In genomic region chr11:57752954-57753353, GRCh38 we compare ENCODE assay signal across 21 cellular contexts. TPM values are rescaled to one million over a fixed set of nuclear protein-coding genes. Genes with fewer than 3 reads are reported as not detected.
"Had no signal": no experiment of that assay in that cellular context is flagged by ENCODE, and none has a peak within 500 bp of the region (broad histone marks: within the 10 kb centered on the region; RNA-seq: fewer than 3 reads in every experiment).

No MANE protein-coding gene starts in this region.

- H3K27ac ChIP-seq: tibial nerve had no signal

- H3K4me3 Mint-ChIP-seq: activated CD4-positive, alpha-beta T cell treated with anti-CD3 and anti-CD28 coated beads, Interleukin-2, amount 10 ng/mL, durations not matched to agents 24 days and 14 days; activated T-helper 1 cell treated with anti-CD3 and anti-CD28 coated beads, Interleukin-12 subunit alpha, Interleukin-12 subunit beta, Interleukin-2, Interleukin-4 antibody, amounts not matched to agents 30 ng/mL and 10 ng/mL and 1 ng/mL, durations not matched to agents 14 hours and 24 hours and 36 hours; dendritic cell treated with granulocyte-macrophage colony-stimulating factor and Interleukin-4, amounts not matched to agents 40 ng/mL and 50 ng/mL, for 4 days; effector memory CD8-positive, alpha-beta T cell; nephron; stimulated activated memory B cell treated with anti-CD40 and anti-IgM and Interleukin-4, amounts not matched to agents 10 μg/mL and 1 μg/mL and 100 μg/mL, for 72 hours had no signal

- H3K9me3 ChIP-seq: tibial nerve had no signal

- H3K27me3 ChIP-seq: tibial nerve had no signal

- H3K4me1 Mint-ChIP-seq: nephron had no signal

- DNase-seq: activated CD4-positive, alpha-beta T cell treated with anti-CD3 and anti-CD28 coated beads, Interleukin-2, amount 10 ng/mL, durations not matched to agents 24 days and 14 days; activated CD4-positive, CD25-positive, alpha-beta regulatory T cell; activated CD8-positive, alpha-beta memory T cell treated with anti-CD3 and anti-CD28 coated beads, Interleukin-2, amount 50 U/mL, for 48 hours; anterior cingulate cortex; cerebellar nuclear complex; effector memory CD8-positive, alpha-beta T cell; foreskin melanocyte; occipital lobe; stimulated activated CD4-positive, alpha-beta T cell treated with anti-CD3 and anti-CD28 coated beads, Interleukin-2, amount 100 ng/mL, for 48 hours had no signal

- H3K27me3 Mint-ChIP-seq: activated CD4-positive, alpha-beta T cell treated with anti-CD3 and anti-CD28 coated beads, Interleukin-2, amount 10 ng/mL, durations not matched to agents 24 days and 14 days; dendritic cell treated with granulocyte-macrophage colony-stimulating factor and Interleukin-4, amounts not matched to agents 40 ng/mL and 50 ng/mL, for 4 days; effector memory CD8-positive, alpha-beta T cell; stimulated activated memory B cell treated with anti-CD40 and anti-IgM and Interleukin-4, amounts not matched to agents 10 μg/mL and 1 μg/mL and 100 μg/mL, for 72 hours had no signal

- H3K9me3 Mint-ChIP-seq: activated CD4-positive, alpha-beta T cell treated with anti-CD3 and anti-CD28 coated beads, Interleukin-2, amount 10 ng/mL, durations not matched to agents 24 days and 14 days; activated T-helper 1 cell treated with anti-CD3 and anti-CD28 coated beads, Interleukin-12 subunit alpha, Interleukin-12 subunit beta, Interleukin-2, Interleukin-4 antibody, amounts not matched to agents 30 ng/mL and 10 ng/mL and 1 ng/mL, durations not matched to agents 14 hours and 24 hours and 36 hours; dendritic cell treated with granulocyte-macrophage colony-stimulating factor and Interleukin-4, amounts not matched to agents 40 ng/mL and 50 ng/mL, for 4 days; effector memory CD8-positive, alpha-beta T cell; nephron; stimulated activated memory B cell treated with anti-CD40 and anti-IgM and Interleukin-4, amounts not matched to agents 10 μg/mL and 1 μg/mL and 100 μg/mL, for 72 hours had no signal

- H3K4me3 ChIP-seq: tibial nerve had no signal

- ATAC-seq: effector memory CD8-positive, alpha-beta T cell; stimulated activated memory B cell treated with anti-CD40 and anti-IgM and Interleukin-4, amounts not matched to agents 10 μg/mL and 1 μg/mL and 100 μg/mL, for 72 hours had no signal

- H3K27ac Mint-ChIP-seq: activated CD4-positive, alpha-beta T cell treated with anti-CD3 and anti-CD28 coated beads, Interleukin-2, amount 10 ng/mL, durations not matched to agents 24 days and 14 days; activated T-helper 1 cell treated with anti-CD3 and anti-CD28 coated beads, Interleukin-12 subunit alpha, Interleukin-12 subunit beta, Interleukin-2, Interleukin-4 antibody, amounts not matched to agents 30 ng/mL and 10 ng/mL and 1 ng/mL, durations not matched to agents 14 hours and 24 hours and 36 hours; dendritic cell treated with granulocyte-macrophage colony-stimulating factor and Interleukin-4, amounts not matched to agents 40 ng/mL and 50 ng/mL, for 4 days; effector memory CD8-positive, alpha-beta T cell; nephron had no signal

- FAIRE-seq: TTC549 had no signal

RNA-seq across cellular contexts. Expression of gene BTBD18, which starts 1.3 kb away (rescaled TPM):
- total RNA-seq: activated CD4-positive, alpha-beta T cell treated with anti-CD3 and anti-CD28 coated beads, Interleukin-2, amount 10 ng/mL, durations not matched to agents 24 days and 14 days; activated T-helper 1 cell treated with anti-CD3 and anti-CD28 coated beads, Interleukin-12 subunit alpha, Interleukin-12 subunit beta, Interleukin-2, Interleukin-4 antibody, amounts not matched to agents 30 ng/mL and 10 ng/mL and 1 ng/mL, durations not matched to agents 14 hours and 24 hours and 36 hours; fibroblast of lung; lower leg skin; occipital lobe; posterior vena cava; skeletal muscle tissue; subcutaneous adipose tissue; T-helper 2 cell treated with Interferon-gamma antibody and Interleukin-4, amounts not matched to agents 100 ng/mL and 5 ng/mL, for 36 hours; tibial nerve had no signal
- polyA plus RNA-seq: fibroblast of lung had no signal
